Comparison of ENCODE assay signal across 8 cellular contexts in genomic region chr1:156746716-156747631, GRCh38. TPM values are rescaled to one million over a fixed set of nuclear protein-coding genes. Genes with fewer than 3 reads are reported as not detected.
DNase-seq lines count a peak whose midpoint lies in the region; ATAC-seq and TF ChIP-seq lines count a peak whose summit lies in the region.

No MANE protein-coding gene starts in this region.

- H3K36me3 ChIP-seq in upper lobe of left lung, result peaks cover 10 to 34% (median 27%) of the 10 kb centered on the region in 4 donors

- peak; percentile 76 for DNase-seq in DMS153 (lab: John Stamatoyannopoulos, UW)
- DNase-seq in OCI-M1 (lab: John Stamatoyannopoulos, UW), result peak; percentile 90
- peak; percentile 73 for DNase-seq in foreskin melanocyte
- peak; percentile 89 to 96 for DNase-seq in upper lobe of left lung

- H3K27me3 Mint-ChIP-seq in IgD-negative memory B cell, result no peaks in the 10 kb centered on the region
- no peaks in the 10 kb centered on the region for H3K27me3 Mint-ChIP-seq in activated naive CD4-positive, alpha-beta T cell treated with anti-CD3 and anti-CD28 coated beads, Interleukin-2, amount 50 U/mL, for 24 hours
- H3K27me3 Mint-ChIP-seq in nephron (ENCODE audit: low read depth), result no peaks in the 10 kb centered on the region

- H3K27me3 ChIP-seq in upper lobe of left lung, result no peaks in the 10 kb centered on the region

- TF ChIP-seq CTCF in nephron (IDR thresholded peaks at IDR 0.05; ENCODE audit: unreplicated experiment in 3 of 3) (no peak), upper lobe of left lung (IDR thresholded peaks at IDR 0.05) (peak in 1 of 6 experiments; percentile 17)

- peak overlapping the region; percentile 96 to 99 (median 98) for H3K27ac ChIP-seq in upper lobe of left lung

- H3K36me3 Mint-ChIP-seq in IgD-negative memory B cell (peaks cover 4% of the 10 kb centered on the region), nephron (ENCODE audit: low read depth) (peaks cover 14% of the 10 kb centered on the region)
- peaks cover 13% of the 10 kb centered on the region for H3K36me3 Mint-ChIP-seq in activated naive CD4-positive, alpha-beta T cell treated with anti-CD3 and anti-CD28 coated beads, Interleukin-2, amount 50 U/mL, for 24 hours

- H3K27ac Mint-ChIP-seq in IgD-negative memory B cell, result peak overlapping the region; percentile 83 to 95 (median 86)
- peak overlapping the region; percentile 94 for H3K27ac Mint-ChIP-seq in activated naive CD4-positive, alpha-beta T cell treated with anti-CD3 and anti-CD28 coated beads, Interleukin-2, amount 50 U/mL, for 24 hours
- H3K27ac Mint-ChIP-seq in nephron, result peak overlapping the region; percentile 99

- H3K9me3 ChIP-seq in upper lobe of left lung, result no peaks in the 10 kb centered on the region

- H3K4me3 Mint-ChIP-seq in IgD-negative memory B cell (peak overlapping the region; percentile 78 to 97 (median 92)), nephron (peak overlapping the region; percentile 94 to 99 (median 97))
- peak overlapping the region; percentile 90 for H3K4me3 Mint-ChIP-seq in activated naive CD4-positive, alpha-beta T cell treated with anti-CD3 and anti-CD28 coated beads, Interleukin-2, amount 50 U/mL, for 24 hours

- H3K4me1 Mint-ChIP-seq in IgD-negative memory B cell, result peaks cover 37 to 44% (median 40%) of the 10 kb centered on the region in 3 donors
- H3K4me1 Mint-ChIP-seq in activated naive CD4-positive, alpha-beta T cell treated with anti-CD3 and anti-CD28 coated beads, Interleukin-2, amount 50 U/mL, for 24 hours, result peaks cover 53% of the 10 kb centered on the region
- peaks cover 60% of the 10 kb centered on the region for H3K4me1 Mint-ChIP-seq in nephron

- 0 to 10% methylated on average over 11 to 17 of the region's 30 CpGs for whole genome bisulfite sequencing in upper lobe of left lung, 2 donors

- peak; percentile 79 to 83 for ATAC-seq in upper lobe of left lung (ENCODE audit: low FRiP score in 2 of 2)
- no peak for ATAC-seq in activated CD4-positive, CD25-positive, alpha-beta regulatory T cell treated with anti-CD3 and anti-CD28 coated beads, Interleukin-2, amount 50 U/mL, for 24 hours

- TF ChIP-seq EP300 in upper lobe of left lung (IDR thresholded peaks at IDR 0.05), result peak in 1 of 4 donors; percentile 23

- peaks cover 42 to 64% (median 54%) of the 10 kb centered on the region in 4 donors for H3K4me1 ChIP-seq in upper lobe of left lung

- H3K9me3 Mint-ChIP-seq in IgD-negative memory B cell, result no peaks in the 10 kb centered on the region
- H3K9me3 Mint-ChIP-seq in activated naive CD4-positive, alpha-beta T cell treated with anti-CD3 and anti-CD28 coated beads, Interleukin-2, amount 50 U/mL, for 24 hours, result no peaks in the 10 kb centered on the region
- H3K9me3 Mint-ChIP-seq in nephron, result no peaks in the 10 kb centered on the region

- peak in 2 of 4 donors; percentile 30 to 42 for TF ChIP-seq POLR2A in upper lobe of left lung (IDR thresholded peaks at IDR 0.05)

- H3K4me3 ChIP-seq in upper lobe of left lung, result peak overlapping the region; percentile 38 to 93 (median 64)

RNA-seq across cellular contexts. Expression of gene HDGF, which starts 4.5 kb away (rescaled TPM):
- polyA plus RNA-seq in IgD-negative memory B cell, result 17.8 TPM
- total RNA-seq in upper lobe of left lung, result 100 to 1,000 TPM; 129 to 231 (median 182) TPM

RNA-seq across cellular contexts. Expression of gene MRPL24, which starts 6.1 kb away (rescaled TPM):
- 93.7 TPM for polyA plus RNA-seq in IgD-negative memory B cell
- 10 to 100 TPM; 19.6 to 52.5 (median 40.8) TPM for total RNA-seq in upper lobe of left lung

RNA-seq across cellular contexts. Expression of gene ISG20L2, which starts 18.4 kb away (rescaled TPM):
- 39.7 TPM for polyA plus RNA-seq in IgD-negative memory B cell
- total RNA-seq in upper lobe of left lung, result 10 to 100 TPM; 10.8 to 38.8 (median 22.9) TPM

RNA-seq across cellular contexts. Expression of gene METTL25B, which starts 18.7 kb away (rescaled TPM):
- 11.5 TPM for polyA plus RNA-seq in IgD-negative memory B cell
- 100 to 1,000 TPM in 1 of 6 donors, 10 to 100 TPM in 5; 23.4 to 131 (median 39.9) TPM for total RNA-seq in upper lobe of left lung

RNA-seq across cellular contexts. Expression of gene PRCC, which starts 20.4 kb away (rescaled TPM):
- polyA plus RNA-seq in IgD-negative memory B cell, result 57.3 TPM
- total RNA-seq in upper lobe of left lung, result 10 to 100 TPM; 36.5 to 52.4 (median 40.8) TPM

Comparison
In these comparisons a context has a peak if more than half of its experiments do, and no peak if none do; other contexts are left out.
1. ATAC-seq: peak in upper lobe of left lung (2 of 2); none in activated CD4-positive, CD25-positive, alpha-beta regulatory T cell treated with anti-CD3 and anti-CD28 coated beads, Interleukin-2, amount 50 U/mL, for 24 hours (0 of 2).
2. Peak in every context shown above with its lines, with median percentiles within 50 percentile points of each other: DNase-seq, H3K27ac Mint-ChIP-seq and H3K4me3 Mint-ChIP-seq.